8 cellular contexts compared by ENCODE assay signal in genomic region chr22:17705565-17706450, GRCh38.
DNase-seq lines count a peak whose midpoint lies in the region; ATAC-seq and TF ChIP-seq lines count a peak whose summit lies in the region.

No MANE protein-coding gene starts in this region.

- H3K27ac ChIP-seq in left lung: peak overlapping the region; percentile 76

- H3K27me3 ChIP-seq in BJ (ENCODE audit: control insufficient read depth, insufficient read depth, low read length): no peaks in the 10 kb centered on the region
- H3K27me3 ChIP-seq in left lung: no peaks in the 10 kb centered on the region

- intact Hi-C loops in activated T-helper 1 cell treated with anti-CD3 and anti-CD28 coated beads, Interleukin-12 subunit alpha, Interleukin-12 subunit beta, Interleukin-2, Interleukin-4 antibody, amounts not matched to agents 30 ng/mL and 10 ng/mL and 1 ng/mL, durations not matched to agents 14 hours and 24 hours and 36 hours (cut with micrococcal nuclease): loop anchor here (2.0 kb wide), 1 partner anchor 67 kb away; the partner anchor contains the start of gene BCL2L13
- intact Hi-C loops in left lung (cut with DNase I): loop anchor here in 1 of 2 donors (10.0 kb wide), 1 partner anchor 61 kb away; no protein-coding TSS in a partner anchor

- H3K36me3 ChIP-seq in BJ (ENCODE audit: control insufficient read depth, insufficient read depth, low read length): peaks cover 1% of the 10 kb centered on the region
- H3K36me3 ChIP-seq in left lung: peaks cover 0 to 40% of the 10 kb centered on the region in 2 donors

- peak; percentile 22 for ATAC-seq in left lung

- peaks cover 9% of the 10 kb centered on the region for H3K36me3 Mint-ChIP-seq in activated T-helper 1 cell treated with anti-CD3 and anti-CD28 coated beads, Interleukin-12 subunit alpha, Interleukin-12 subunit beta, Interleukin-2, Interleukin-4 antibody, amounts not matched to agents 30 ng/mL and 10 ng/mL and 1 ng/mL, durations not matched to agents 14 hours and 24 hours and 36 hours (ENCODE audit: low read depth)
- peaks cover 16% of the 10 kb centered on the region for H3K36me3 Mint-ChIP-seq in type B pancreatic cell

- TF ChIP-seq CTCF in BJ (IDR thresholded peaks at IDR 0.05; ENCODE audit: insufficient read depth, low read depth, low read length) (no peak), HFF-Myc (IDR thresholded peaks at IDR 0.05; ENCODE audit: low read depth, low read length, missing control alignments) (no peak), left lung (IDR thresholded peaks at IDR 0.05) (no peak), type B pancreatic cell (conservative IDR thresholded peaks at IDR 0.05) (no peak)

- H3K4me3 ChIP-seq in BJ (ENCODE audit: low read depth, low read length) (peak overlapping the region; percentile 15), HFF-Myc (replicated peaks; ENCODE audit: low read depth, low read length) (peak overlapping the region; percentile 26; the same call in 1 of the 2 replicates), left lung (peak overlapping the region in 1 of 2 donors; percentile 22)

- POLR2A ChIA-PET in BJ (lab: Charles Lee): no interaction called here

- H3K4me1 ChIP-seq in left lung: peaks cover 4 to 23% of the 10 kb centered on the region in 2 donors

- H3K4me1 Mint-ChIP-seq in activated T-helper 1 cell treated with anti-CD3 and anti-CD28 coated beads, Interleukin-12 subunit alpha, Interleukin-12 subunit beta, Interleukin-2, Interleukin-4 antibody, amounts not matched to agents 30 ng/mL and 10 ng/mL and 1 ng/mL, durations not matched to agents 14 hours and 24 hours and 36 hours (ENCODE audit: low read depth): peaks cover 19% of the 10 kb centered on the region
- H3K4me1 Mint-ChIP-seq in type B pancreatic cell (ENCODE audit: unreplicated experiment): peaks cover 6% of the 10 kb centered on the region

- peak overlapping the region; percentile 60 for H3K4me3 Mint-ChIP-seq in activated T-helper 1 cell treated with anti-CD3 and anti-CD28 coated beads, Interleukin-12 subunit alpha, Interleukin-12 subunit beta, Interleukin-2, Interleukin-4 antibody, amounts not matched to agents 30 ng/mL and 10 ng/mL and 1 ng/mL, durations not matched to agents 14 hours and 24 hours and 36 hours
- peak overlapping the region; percentile 44 for H3K4me3 Mint-ChIP-seq in type B pancreatic cell

- no peaks in the 10 kb centered on the region for H3K9me3 ChIP-seq in left lung

- peak overlapping the region; percentile 75 for H3K27ac Mint-ChIP-seq in activated T-helper 1 cell treated with anti-CD3 and anti-CD28 coated beads, Interleukin-12 subunit alpha, Interleukin-12 subunit beta, Interleukin-2, Interleukin-4 antibody, amounts not matched to agents 30 ng/mL and 10 ng/mL and 1 ng/mL, durations not matched to agents 14 hours and 24 hours and 36 hours
- H3K27ac Mint-ChIP-seq in type B pancreatic cell: peak overlapping the region; percentile 93

- no peaks in the 10 kb centered on the region for H3K27me3 Mint-ChIP-seq in activated T-helper 1 cell treated with anti-CD3 and anti-CD28 coated beads, Interleukin-12 subunit alpha, Interleukin-12 subunit beta, Interleukin-2, Interleukin-4 antibody, amounts not matched to agents 30 ng/mL and 10 ng/mL and 1 ng/mL, durations not matched to agents 14 hours and 24 hours and 36 hours (ENCODE audit: insufficient read depth)
- no peaks in the 10 kb centered on the region for H3K27me3 Mint-ChIP-seq in type B pancreatic cell

- CTCF ChIA-PET in BJ (lab: Yijun Ruan, JAX): interaction anchor here (0.6 to 1.1 kb wide), 2 partner anchors 19 to 78 kb away, joined by 3 to 4 read pairs; no protein-coding TSS in a partner anchor

- H3K9me3 Mint-ChIP-seq in activated T-helper 1 cell treated with anti-CD3 and anti-CD28 coated beads, Interleukin-12 subunit alpha, Interleukin-12 subunit beta, Interleukin-2, Interleukin-4 antibody, amounts not matched to agents 30 ng/mL and 10 ng/mL and 1 ng/mL, durations not matched to agents 14 hours and 24 hours and 36 hours: no peaks in the 10 kb centered on the region
- H3K9me3 Mint-ChIP-seq in type B pancreatic cell: no peaks in the 10 kb centered on the region

- DNase-seq in BJ (ENCODE audit: low read depth) (no peak), HFF-Myc (ENCODE audit: extremely low read depth, low read depth) (no peak), left lung (no peak), type B pancreatic cell (ENCODE audit: extremely low spot score, unreplicated experiment) (no peak), OCI-M1 (lab: John Stamatoyannopoulos, UW) (no peak), OCI-M2 (lab: John Stamatoyannopoulos, UW; ENCODE audit: unreplicated experiment) (no peak), ureter (ENCODE audit: low spot score) (no peak)
- DNase-seq in activated T-helper 1 cell treated with anti-CD3 and anti-CD28 coated beads, Interleukin-12 subunit alpha, Interleukin-12 subunit beta, Interleukin-2, Interleukin-4 antibody, amounts not matched to agents 30 ng/mL and 10 ng/mL and 1 ng/mL, durations not matched to agents 14 hours and 24 hours and 36 hours (ENCODE audit: low spot score): no peak
